Comparison of ENCODE assay signal across 12 cellular contexts in the genomic region with DNA sequence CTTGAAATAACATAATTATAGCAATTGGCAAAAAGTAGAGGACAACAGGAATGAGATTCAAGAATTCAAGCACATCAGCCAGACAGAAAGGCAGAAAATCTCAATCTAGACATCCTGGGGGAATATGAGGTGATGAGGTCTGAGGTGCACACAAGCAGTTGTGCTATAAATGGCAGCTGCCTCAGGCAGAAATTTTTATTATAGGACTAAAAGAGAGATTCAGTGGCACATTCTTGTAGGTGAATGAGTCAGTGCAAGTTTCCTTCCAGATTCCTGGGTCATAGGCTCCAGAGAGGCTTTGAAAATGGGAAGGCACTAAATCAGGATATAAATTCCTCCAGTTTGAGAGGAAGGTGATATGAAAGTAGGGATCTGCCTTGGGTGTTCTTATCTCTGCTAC.
A peak's percentile ranks its signal among the peaks of the same experiment; 100 is the strongest.
DNase-seq lines count a peak whose midpoint lies in the region; ATAC-seq, FAIRE-seq and TF ChIP-seq lines count a peak whose summit lies in the region.
"Had no signal": no experiment of that assay in that cellular context is flagged by ENCODE, and none has a peak within 500 bp of the region (broad histone marks: within the 10 kb centered on the region; RNA-seq: fewer than 3 reads in every experiment).

No MANE protein-coding gene starts in this region.

- H3K27ac Mint-ChIP-seq in stimulated activated effector memory CD8-positive, alpha-beta T cell treated with anti-CD3 and anti-CD28 coated beads, Interleukin-12 subunit alpha, Interleukin-12 subunit beta, amount 100 ng/mL, for 72 hours: no peak overlapping the region
- no peak overlapping the region for H3K27ac Mint-ChIP-seq in activated CD4-positive, alpha-beta T cell treated with anti-CD3 and anti-CD28 coated beads for 36 hours
- H3K27ac Mint-ChIP-seq: CD4-positive, CD25-positive, alpha-beta regulatory T cell; HFFc6 had no signal

- no peak overlapping the region for H3K4me3 ChIP-seq in bronchial epithelial cell (ENCODE audit: low read depth, low read length)
- H3K4me3 ChIP-seq in thoracic aorta: no peak overlapping the region
- H3K4me3 ChIP-seq: BLaER1 treated with 17β-estradiol and CSF1 and Interleukin-3, amounts not matched to agents 10 nM and 100 nM had no signal

- H3K27me3 ChIP-seq in bronchial epithelial cell (ENCODE audit: control insufficient read depth, insufficient read depth, low read length): no peaks in the 10 kb centered on the region
- H3K27me3 ChIP-seq in thoracic aorta (replicated peaks; ENCODE audit: insufficient read depth): no peaks in the 10 kb centered on the region
- H3K27me3 ChIP-seq: BLaER1 treated with 17β-estradiol and CSF1 and Interleukin-3, amounts not matched to agents 10 nM and 100 nM had no signal

- no peaks in the 10 kb centered on the region for H3K4me1 Mint-ChIP-seq in stimulated activated effector memory CD8-positive, alpha-beta T cell treated with anti-CD3 and anti-CD28 coated beads, Interleukin-12 subunit alpha, Interleukin-12 subunit beta, amount 100 ng/mL, for 72 hours
- no peaks in the 10 kb centered on the region for H3K4me1 Mint-ChIP-seq in activated CD4-positive, alpha-beta T cell treated with anti-CD3 and anti-CD28 coated beads for 36 hours
- H3K4me1 Mint-ChIP-seq: CD4-positive, CD25-positive, alpha-beta regulatory T cell had no signal

- no peaks in the 10 kb centered on the region for H3K9me3 Mint-ChIP-seq in stimulated activated effector memory CD8-positive, alpha-beta T cell treated with anti-CD3 and anti-CD28 coated beads, Interleukin-12 subunit alpha, Interleukin-12 subunit beta, amount 100 ng/mL, for 72 hours
- H3K9me3 Mint-ChIP-seq in activated CD4-positive, alpha-beta T cell treated with anti-CD3 and anti-CD28 coated beads for 36 hours (ENCODE audit: low read depth): no peaks in the 10 kb centered on the region

- no peak for TF ChIP-seq CTCF in bronchial epithelial cell (IDR thresholded peaks at IDR 0.05; ENCODE audit: insufficient read depth, low read length, severe bottlenecking)
- TF ChIP-seq CTCF in thoracic aorta (IDR thresholded peaks at IDR 0.05): no peak

- POLR2A ChIA-PET in activated CD4-positive, alpha-beta T cell treated with anti-CD3 and anti-CD28 coated beads for 36 hours (lab: Charles Lee): no interaction called here

- FAIRE-seq in bronchial epithelial cell (lab: Jason Lieb, UNC): no peak

- H3K36me3 Mint-ChIP-seq in stimulated activated effector memory CD8-positive, alpha-beta T cell treated with anti-CD3 and anti-CD28 coated beads, Interleukin-12 subunit alpha, Interleukin-12 subunit beta, amount 100 ng/mL, for 72 hours: no peaks in the 10 kb centered on the region
- H3K36me3 Mint-ChIP-seq in activated CD4-positive, alpha-beta T cell treated with anti-CD3 and anti-CD28 coated beads for 36 hours (ENCODE audit: low read depth): no peaks in the 10 kb centered on the region
- H3K36me3 Mint-ChIP-seq: CD4-positive, CD25-positive, alpha-beta regulatory T cell had no signal

- H3K27me3 Mint-ChIP-seq in activated CD4-positive, alpha-beta T cell treated with anti-CD3 and anti-CD28 coated beads for 36 hours: peaks cover 3% of the 10 kb centered on the region
- H3K27me3 Mint-ChIP-seq: CD4-positive, CD25-positive, alpha-beta regulatory T cell had no signal

- DNase-seq in NCI-H2227 (lab: John Stamatoyannopoulos, UW; ENCODE audit: unreplicated experiment) (peak; percentile 63), bronchial epithelial cell (ENCODE audit: low read depth) (peak; percentile 21), kidney tubule cell (ENCODE audit: low spot score) (peak; percentile 25), thoracic aorta (ENCODE audit: low spot score) (no peak), DMS53 (lab: John Stamatoyannopoulos, UW) (no peak)
- DNase-seq in stimulated activated effector memory CD8-positive, alpha-beta T cell treated with anti-CD3 and anti-CD28 coated beads, Interleukin-12 subunit alpha, Interleukin-12 subunit beta, amount 100 ng/mL, for 72 hours (ENCODE audit: low spot score in 2 of 2): no peak
- no peak for DNase-seq in activated CD4-positive, alpha-beta T cell treated with anti-CD3 and anti-CD28 coated beads for 36 hours
- DNase-seq: 8988T; CD4-positive, CD25-positive, alpha-beta regulatory T cell; HCEC 1CT; HFFc6 had no signal

- peaks cover 14 to 23% of the 10 kb centered on the region in 2 donors for H3K4me1 ChIP-seq in thoracic aorta (ENCODE audit: control insufficient read depth in 1 of 2, low read depth in 2 of 2)
- H3K4me1 ChIP-seq: BLaER1 treated with 17β-estradiol and CSF1 and Interleukin-3, amounts not matched to agents 10 nM and 100 nM had no signal

- CTCF ChIA-PET in activated CD4-positive, alpha-beta T cell treated with anti-CD3 and anti-CD28 coated beads for 36 hours (lab: Charles Lee): no interaction called here

- no peaks in the 10 kb centered on the region for H3K36me3 ChIP-seq in bronchial epithelial cell (ENCODE audit: control insufficient read depth, insufficient read depth, low read length)
- no peaks in the 10 kb centered on the region for H3K36me3 ChIP-seq in thoracic aorta
- H3K36me3 ChIP-seq: BLaER1 treated with 17β-estradiol and CSF1 and Interleukin-3, amounts not matched to agents 10 nM and 100 nM had no signal

- ATAC-seq in thoracic aorta (ENCODE audit: insufficient number of reproducible peaks, low FRiP score, low read depth): peak; percentile 56
- no peak for ATAC-seq in stimulated activated effector memory CD8-positive, alpha-beta T cell treated with anti-CD3 and anti-CD28 coated beads, Interleukin-12 subunit alpha, Interleukin-12 subunit beta, amount 100 ng/mL, for 72 hours
- ATAC-seq in activated CD4-positive, alpha-beta T cell treated with anti-CD3 and anti-CD28 coated beads for 36 hours: no peak

- H3K27ac ChIP-seq in thoracic aorta: peak overlapping the region; percentile 58 to 65
- H3K27ac ChIP-seq: BLaER1 treated with 17β-estradiol and CSF1 and Interleukin-3, amounts not matched to agents 10 nM and 100 nM had no signal

- no peaks in the 10 kb centered on the region for H3K9me3 ChIP-seq in thoracic aorta

- intact Hi-C loops in activated CD4-positive, alpha-beta T cell treated with anti-CD3 and anti-CD28 coated beads for 36 hours (cut with DNase I, micrococcal nuclease): no loop called here

- no peak overlapping the region for H3K4me3 Mint-ChIP-seq in stimulated activated effector memory CD8-positive, alpha-beta T cell treated with anti-CD3 and anti-CD28 coated beads, Interleukin-12 subunit alpha, Interleukin-12 subunit beta, amount 100 ng/mL, for 72 hours
- H3K4me3 Mint-ChIP-seq in activated CD4-positive, alpha-beta T cell treated with anti-CD3 and anti-CD28 coated beads for 36 hours: no peak overlapping the region
- H3K4me3 Mint-ChIP-seq: CD4-positive, CD25-positive, alpha-beta regulatory T cell; HFFc6 had no signal

Comparison
In these comparisons a context has a peak if more than half of its experiments do, and no peak if none do; other contexts are left out.
1. DNase-seq: peak in NCI-H2227 (single experiment), bronchial epithelial cell (single experiment) and kidney tubule cell (single experiment); none in thoracic aorta (single experiment), stimulated activated effector memory CD8-positive, alpha-beta T cell treated with anti-CD3 and anti-CD28 coated beads, Interleukin-12 subunit alpha, Interleukin-12 subunit beta, amount 100 ng/mL, for 72 hours (0 of 2), activated CD4-positive, alpha-beta T cell treated with anti-CD3 and anti-CD28 coated beads for 36 hours (single experiment) and DMS53 (single experiment).